ENCODE assay signal across 1 cellular context in genomic region chr13:24244802-24245201, GRCh38.
TF ChIP-seq lines count a peak whose summit lies in the region.

No MANE protein-coding gene starts in this region.

TF ChIP-seq in H1, 55 proteins besides CTCF, POLR2A, EP300 and RAD21 (continued from another document):
- TF ChIP-seq CHD7 (IDR thresholded peaks at IDR 0.05; ENCODE audit: insufficient replicate concordance, low read length) (no peak), JUN (IDR thresholded peaks at IDR 0.05; ENCODE audit: low read depth, low read length) (no peak), BRCA1 (IDR thresholded peaks at IDR 0.05; ENCODE audit: low read depth, low read length) (no peak), HDAC6 (IDR thresholded peaks at IDR 0.05; ENCODE audit: low read depth, low read length) (no peak), TAF7 (optimal IDR thresholded peaks at IDR 0.05; ENCODE audit: borderline replicate concordance, low read depth, low read length) (no peak), SAP30 (IDR thresholded peaks at IDR 0.05; ENCODE audit: insufficient read depth, insufficient replicate concordance, low read length) (no peak), RFX5 (IDR thresholded peaks at IDR 0.05; ENCODE audit: borderline replicate concordance, low read depth, low read length) (no peak), RNF2 (IDR thresholded peaks at IDR 0.05; ENCODE audit: borderline replicate concordance, low read depth, low read length, missing control alignments, poor library complexity, severe bottlenecking) (no peak), ATF2 (IDR thresholded peaks at IDR 0.05; ENCODE audit: low read length) (no peak), SP4 (IDR thresholded peaks at IDR 0.05; ENCODE audit: low read length) (no peak), CHD1 (IDR thresholded peaks at IDR 0.05; ENCODE audit: low read depth, low read length) (no peak), SIN3A (conservative IDR thresholded peaks at IDR 0.05 in 1 of 2, IDR thresholded peaks at IDR 0.05 in 1 of 2; ENCODE audit: low read depth in 1 of 2, low read length in 2 of 2) (no peak), NRF1 (IDR thresholded peaks at IDR 0.05; ENCODE audit: low read depth, low read length) (no peak)
